Comparison of ENCODE assay signal across 14 cellular contexts in genomic region chr6:524803-525202, GRCh38.
DNase-seq lines count a peak whose midpoint lies in the region; ATAC-seq and TF ChIP-seq lines count a peak whose summit lies in the region.
"Had no signal": no experiment of that assay in that cellular context is flagged by ENCODE, and none has a peak within 500 bp of the region (broad histone marks: within the 10 kb centered on the region; RNA-seq: fewer than 3 reads in every experiment).

No MANE protein-coding gene starts in this region.

- H3K4me2 ChIP-seq in OCI-LY7 (ENCODE audit: low read length) = no peak overlapping the region

- CTCF ChIA-PET in OCI-LY7 (lab: Charles Lee; ENCODE audit: unreplicated experiment) = no interaction called here
- CTCF ChIA-PET in RWPE1 (lab: Yijun Ruan, JAX) = interaction anchor here (0.7 kb wide), 1 partner anchor 168 kb away, joined by 10 read pairs; no protein-coding TSS in a partner anchor

- no peaks in the 10 kb centered on the region for H3K9me2 ChIP-seq in OCI-LY7 (ENCODE audit: insufficient read depth, low read length)

- peak; percentile 62 for TF ChIP-seq CTCF in OCI-LY7 (conservative IDR thresholded peaks at IDR 0.05; ENCODE audit: low read length)
- no peak for TF ChIP-seq CTCF in RWPE1 (conservative IDR thresholded peaks at IDR 0.05; ENCODE audit: low read depth)

- H3K4me3 Mint-ChIP-seq in activated naive CD8-positive, alpha-beta T cell = no peak overlapping the region

- intact Hi-C loops in OCI-LY7 (cut with micrococcal nuclease; ENCODE audit: unreplicated experiment) = no loop called here

- H4K20me1 ChIP-seq in OCI-LY7 (ENCODE audit: insufficient read depth, low read length) = no peaks in the 10 kb centered on the region

- no peak overlapping the region for H3K27ac ChIP-seq in OCI-LY7 (ENCODE audit: low read depth, low read length, poor library complexity, severe bottlenecking)
- no peak overlapping the region for H3K27ac ChIP-seq in RWPE1
- H3K27ac ChIP-seq: 22Rv1 had no signal

- peaks cover 23% of the 10 kb centered on the region for H3K36me3 Mint-ChIP-seq in activated naive CD8-positive, alpha-beta T cell

- H3K4me1 Mint-ChIP-seq in activated naive CD8-positive, alpha-beta T cell (ENCODE audit: low read depth) = peaks cover 21% of the 10 kb centered on the region

- peak overlapping the region; percentile 89 for H3K27ac Mint-ChIP-seq in activated naive CD8-positive, alpha-beta T cell

- no peaks in the 10 kb centered on the region for H3K79me2 ChIP-seq in OCI-LY7 (ENCODE audit: insufficient read depth, low read depth, low read length)

- POLR2A ChIA-PET in OCI-LY7 (lab: Charles Lee) (no interaction called here), RWPE1 (lab: Yijun Ruan, JAX; ENCODE audit: low non-redundant PET) (no interaction called here)

- peaks cover 7% of the 10 kb centered on the region; the same call in 1 of the 2 replicates for H3K9me3 ChIP-seq in OCI-LY7 (ENCODE audit: low read length)

- BruUV-seq in OCI-LY7 (replicated peaks; lab: Mats Ljungman, UMichigan) = no TSS peak

- DNase-seq in DMS53 (lab: John Stamatoyannopoulos, UW) = peak; percentile 14
- no peak for DNase-seq in DMS53 treated with DMSO at 0.1 percent for 48 hours (lab: John Stamatoyannopoulos, UW; ENCODE audit: unreplicated experiment)
- DNase-seq in OCI-LY7 (ENCODE audit: low spot score) = peak; percentile 27
- DNase-seq in stimulated activated CD4-positive, alpha-beta T cell treated with anti-CD3 and anti-CD28 coated beads, Interleukin-4, amount 100 ng/mL, for 1 hour = peak; percentile 38
- DNase-seq in NCI-H1694 treated with DMSO at 0.1 percent for 48 hours (lab: John Stamatoyannopoulos, UW) = no peak
- no peak for DNase-seq in RWPE1 (ENCODE audit: low spot score)
- DNase-seq: central memory CD4-positive, alpha-beta T cell; GOT3; KG1; NCI-H446 had no signal

- no peaks in the 10 kb centered on the region for H3K4me1 ChIP-seq in OCI-LY7 (ENCODE audit: insufficient read depth, low read length, poor library complexity, severe bottlenecking)

- ATAC-seq in GM19463 (IDR thresholded peaks at IDR 0.05; ENCODE audit: unreplicated experiment) = no peak
- ATAC-seq: left colon had no signal

- no peak overlapping the region for H2AFZ ChIP-seq in OCI-LY7 (ENCODE audit: low read length)

- peaks cover 9% of the 10 kb centered on the region; the same call in 1 of the 2 replicates for H3K36me3 ChIP-seq in OCI-LY7 (ENCODE audit: insufficient read depth, low read length)

- no peak overlapping the region for H3K4me3 ChIP-seq in OCI-LY7 (ENCODE audit: low read depth, low read length, poor library complexity, severe bottlenecking)

- no peaks in the 10 kb centered on the region for H3K27me3 Mint-ChIP-seq in activated naive CD8-positive, alpha-beta T cell

- H3K9me3 Mint-ChIP-seq in activated naive CD8-positive, alpha-beta T cell (ENCODE audit: low read depth) = no peaks in the 10 kb centered on the region

Comparison
In these comparisons a context has a peak if more than half of its experiments do, and no peak if none do; other contexts are left out.
1. DNase-seq: peak in DMS53 (single experiment), OCI-LY7 (single experiment) and stimulated activated CD4-positive, alpha-beta T cell treated with anti-CD3 and anti-CD28 coated beads, Interleukin-4, amount 100 ng/mL, for 1 hour (single experiment); none in DMS53 treated with DMSO at 0.1 percent for 48 hours (single experiment), NCI-H1694 treated with DMSO at 0.1 percent for 48 hours (single experiment) and RWPE1 (single experiment).